Comparison of ENCODE assay signal across 27 cellular contexts in genomic region chr15:91007266-91007665, GRCh38.
"Had no signal": no experiment of that assay in that cellular context is flagged by ENCODE, and none has a peak within 500 bp of the region (broad histone marks: within the 10 kb centered on the region; RNA-seq: fewer than 3 reads in every experiment).

No MANE protein-coding gene starts in this region.

- ATAC-seq: heart right ventricle; left cardiac atrium; left lung; natural killer cell treated with Interleukin-12 subunit alpha and Interleukin-12 subunit beta and Interleukin-15 and Interleukin-18, amount 100 ng/mL, for 72 hours; right lobe of liver; stimulated activated naive CD8-positive, alpha-beta T cell treated with anti-CD3 and anti-CD28 coated beads, Interleukin-15, amount 100 ng/mL, for 72 hours had no signal

- H3K27ac Mint-ChIP-seq: dendritic cell treated with granulocyte-macrophage colony-stimulating factor and Interleukin-4, amounts not matched to agents 40 ng/mL and 50 ng/mL, for 4 days; endodermal cell; mesothelial cell of epicardium; stimulated activated naive CD8-positive, alpha-beta T cell treated with anti-CD3 and anti-CD28 coated beads, Interleukin-15, amount 100 ng/mL, for 72 hours had no signal

- H3K4me3 Mint-ChIP-seq: dendritic cell treated with granulocyte-macrophage colony-stimulating factor and Interleukin-4, amounts not matched to agents 40 ng/mL and 50 ng/mL, for 4 days; endodermal cell; mesothelial cell of epicardium; naive B cell; natural killer cell treated with Interleukin-12 subunit alpha and Interleukin-12 subunit beta and Interleukin-15 and Interleukin-18, amount 100 ng/mL, for 72 hours; stimulated activated naive CD8-positive, alpha-beta T cell treated with anti-CD3 and anti-CD28 coated beads, Interleukin-15, amount 100 ng/mL, for 72 hours had no signal

- H3K4me1 Mint-ChIP-seq: endodermal cell; mesothelial cell of epicardium; neural crest cell; stimulated activated naive CD8-positive, alpha-beta T cell treated with anti-CD3 and anti-CD28 coated beads, Interleukin-15, amount 100 ng/mL, for 72 hours had no signal

- H3K27me3 Mint-ChIP-seq: dendritic cell treated with granulocyte-macrophage colony-stimulating factor and Interleukin-4, amounts not matched to agents 40 ng/mL and 50 ng/mL, for 4 days; naive B cell; natural killer cell treated with Interleukin-12 subunit alpha and Interleukin-12 subunit beta and Interleukin-15 and Interleukin-18, amount 100 ng/mL, for 72 hours; stimulated activated naive CD8-positive, alpha-beta T cell treated with anti-CD3 and anti-CD28 coated beads, Interleukin-15, amount 100 ng/mL, for 72 hours had no signal

- DNase-seq: effector CD8-positive, alpha-beta T cell; endodermal cell; erythroblast; esophagus squamous epithelium; foreskin melanocyte; glutamatergic neuron; heart right ventricle; hippocampal formation; left cardiac atrium; left lung; mesenchymal stem cell; mucosa of descending colon; naive B cell; pancreas; right lobe of liver; stimulated activated CD4-positive, alpha-beta T cell treated with anti-CD3 and anti-CD28 coated beads, Interleukin-15, amount 100 ng/mL, for 24 hours; stimulated activated CD4-positive, alpha-beta T cell treated with anti-CD3 and anti-CD28 coated beads, Interleukin-2, amount 100 ng/mL, for 48 hours; stimulated activated naive CD4-positive, alpha-beta T cell; stimulated activated naive CD8-positive, alpha-beta T cell treated with anti-CD3 and anti-CD28 coated beads, Interleukin-15, amount 100 ng/mL, for 72 hours; thyroid gland; trophoblast cell had no signal

- H3K9me3 Mint-ChIP-seq: dendritic cell treated with granulocyte-macrophage colony-stimulating factor and Interleukin-4, amounts not matched to agents 40 ng/mL and 50 ng/mL, for 4 days; endodermal cell; mesothelial cell of epicardium; naive B cell; natural killer cell treated with Interleukin-12 subunit alpha and Interleukin-12 subunit beta and Interleukin-15 and Interleukin-18, amount 100 ng/mL, for 72 hours; neural crest cell; stimulated activated naive CD8-positive, alpha-beta T cell treated with anti-CD3 and anti-CD28 coated beads, Interleukin-15, amount 100 ng/mL, for 72 hours had no signal

- H3K9me3 ChIP-seq: esophagus squamous epithelium, heart right ventricle, left lung, mucosa of descending colon, neutrophil, pancreas, right lobe of liver, thyroid gland, vagina had no signal
